In genomic region chr1:185348995-185349394, GRCh38 we compare ENCODE assay signal across 20 cellular contexts.
"Had no signal": no experiment of that assay in that cellular context is flagged by ENCODE, and none has a peak within 500 bp of the region (broad histone marks: within the 10 kb centered on the region; RNA-seq: fewer than 3 reads in every experiment).

No MANE protein-coding gene starts in this region.

- H3K27me3 Mint-ChIP-seq: activated CD8-positive, alpha-beta T cell treated with anti-CD3 and anti-CD28 coated beads for 36 hours had no signal

- H3K4me3 Mint-ChIP-seq: activated CD8-positive, alpha-beta T cell treated with anti-CD3 and anti-CD28 coated beads for 36 hours; activated naive CD8-positive, alpha-beta T cell treated with anti-CD3 and anti-CD28 coated beads, Interleukin-2, amount 10 ng/mL, durations not matched to agents 7 days and 5 days; activated T-cell treated with anti-CD3 and anti-CD28 coated beads, Interleukin-2, amount 50 U/mL, for 72 hours had no signal

- ATAC-seq: activated CD4-positive, CD25-positive, alpha-beta regulatory T cell treated with anti-CD3 and anti-CD28 coated beads, Interleukin-2, amount 50 U/mL, for 24 hours; activated CD8-positive, alpha-beta T cell treated with anti-CD3 and anti-CD28 coated beads for 36 hours; activated T-cell treated with anti-CD3 and anti-CD28 coated beads, Interleukin-2, amount 50 U/mL, for 72 hours; SK-N-SH treated with all-trans-retinoic acid at 6 μM for 48 hours had no signal

- H3K9me3 ChIP-seq: adrenal gland, Peyer's patch, SJSA1 had no signal

- H3K27ac ChIP-seq: adrenal gland, SJSA1 had no signal

- H3K4me1 ChIP-seq: SJSA1 had no signal

- H3K9me3 Mint-ChIP-seq: activated CD8-positive, alpha-beta T cell treated with anti-CD3 and anti-CD28 coated beads for 36 hours; activated T-cell treated with anti-CD3 and anti-CD28 coated beads, Interleukin-2, amount 50 U/mL, for 72 hours; activated T-helper 2 cell treated with anti-CD3 and anti-CD28 coated beads, Interferon-gamma antibody, Interleukin-2, Interleukin-4, amounts not matched to agents 10 μg/mL and 5 μg/mL and 100 μg/mL, durations not matched to agents 14 hours and 24 hours and 36 hours had no signal

- DNase-seq: activated CD4-positive, alpha-beta T cell treated with anti-CD3 and anti-CD28 coated beads for 4 hours; activated CD8-positive, alpha-beta memory T cell treated with anti-CD3 and anti-CD28 coated beads, Interleukin-2, amount 50 U/mL, for 4 hours; activated CD8-positive, alpha-beta T cell treated with anti-CD3 and anti-CD28 coated beads for 36 hours; activated naive CD4-positive, alpha-beta T cell treated with anti-CD3 and anti-CD28 coated beads, Interleukin-2, amount 50 U/mL, for 16 hours; activated naive CD8-positive, alpha-beta T cell treated with anti-CD3 and anti-CD28 coated beads, Interleukin-2, amount 10 ng/mL, durations not matched to agents 7 days and 5 days; activated T-cell treated with anti-CD3 and anti-CD28 coated beads, Interleukin-2, amount 50 U/mL, for 72 hours; anterior cingulate cortex; caudate nucleus; Karpas-422; NCI-H1417; NCI-H1930; NCI-H524; Peyer's patch; SHP77; SW 1271 had no signal

- H3K27ac Mint-ChIP-seq: activated CD8-positive, alpha-beta T cell treated with anti-CD3 and anti-CD28 coated beads for 36 hours; activated naive CD8-positive, alpha-beta T cell treated with anti-CD3 and anti-CD28 coated beads, Interleukin-2, amount 10 ng/mL, durations not matched to agents 7 days and 5 days; activated T-cell treated with anti-CD3 and anti-CD28 coated beads, Interleukin-2, amount 50 U/mL, for 72 hours; activated T-helper 2 cell treated with anti-CD3 and anti-CD28 coated beads, Interferon-gamma antibody, Interleukin-2, Interleukin-4, amounts not matched to agents 10 μg/mL and 5 μg/mL and 100 μg/mL, durations not matched to agents 14 hours and 24 hours and 36 hours had no signal

- H3K36me3 ChIP-seq: adrenal gland, Peyer's patch, SJSA1 had no signal

- H3K4me3 ChIP-seq: adrenal gland, Peyer's patch, SJSA1 had no signal

- H3K27me3 ChIP-seq: adrenal gland, Peyer's patch, SJSA1 had no signal
